ENCODE assay signal across 1 cellular context in the genomic region with DNA sequence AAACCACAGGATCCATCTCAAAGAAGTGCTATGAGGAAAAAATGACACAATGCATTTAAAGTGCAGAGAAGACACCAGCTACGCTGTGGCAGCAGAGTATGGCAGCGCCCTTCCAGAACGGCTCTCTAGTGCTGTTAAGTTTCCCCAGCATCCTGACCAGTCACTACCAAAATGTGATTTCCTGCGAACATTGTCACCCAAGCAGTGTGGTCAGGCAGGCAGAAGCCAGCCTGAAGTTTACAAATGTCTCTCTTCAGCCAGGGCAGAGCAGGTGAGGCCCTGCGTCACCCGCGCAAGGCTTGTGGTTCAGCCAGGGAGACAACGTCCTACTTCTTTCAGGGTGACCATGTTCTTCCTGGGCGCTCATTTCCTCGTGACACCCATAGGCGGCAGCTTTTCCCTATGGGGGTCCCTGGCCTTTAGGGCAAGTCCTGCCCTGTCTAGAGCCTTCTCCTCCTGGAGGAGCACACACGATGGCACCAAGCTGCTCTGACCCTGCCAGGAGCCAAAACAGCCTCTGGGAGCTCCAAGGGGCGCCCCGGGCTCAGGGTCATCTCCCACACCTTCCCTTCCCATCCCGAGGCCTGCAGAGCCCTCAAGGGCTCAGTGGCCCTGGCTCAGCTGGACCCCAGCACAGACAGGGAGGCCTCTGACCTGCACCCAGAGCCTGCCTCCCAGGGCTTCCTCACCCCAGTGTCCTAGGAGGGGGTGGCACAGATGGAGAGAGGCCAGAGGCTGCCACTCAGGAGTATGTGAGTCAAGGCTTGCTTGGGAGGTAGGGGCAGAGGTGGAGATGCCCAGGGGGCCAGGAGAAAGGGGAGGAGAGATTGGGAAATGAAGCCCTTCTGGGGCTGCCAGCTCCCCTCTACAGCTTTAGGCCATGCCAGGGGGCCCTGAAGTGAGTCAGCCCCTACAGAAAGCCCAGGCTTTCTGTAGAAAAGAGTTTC.
TF ChIP-seq lines count a peak whose summit lies in the region.

No MANE protein-coding gene starts in this region.

TF ChIP-seq in GM12878, 131 proteins besides CTCF, POLR2A, EP300 and RAD21 (continued from another document):
- no peak for TF ChIP-seq CHD2 (IDR thresholded peaks at IDR 0.05; ENCODE audit: borderline replicate concordance, low read depth, low read length)
- no peak for TF ChIP-seq MYB (IDR thresholded peaks at IDR 0.05; ENCODE audit: borderline replicate concordance, low read depth, low read length)
- no peak for TF ChIP-seq ZNF217 (IDR thresholded peaks at IDR 0.05)
- no peak for TF ChIP-seq SUPT20H (IDR thresholded peaks at IDR 0.05; ENCODE audit: borderline replicate concordance, control insufficient read depth, low read depth, low read length)
- TF ChIP-seq, protein P1, sequence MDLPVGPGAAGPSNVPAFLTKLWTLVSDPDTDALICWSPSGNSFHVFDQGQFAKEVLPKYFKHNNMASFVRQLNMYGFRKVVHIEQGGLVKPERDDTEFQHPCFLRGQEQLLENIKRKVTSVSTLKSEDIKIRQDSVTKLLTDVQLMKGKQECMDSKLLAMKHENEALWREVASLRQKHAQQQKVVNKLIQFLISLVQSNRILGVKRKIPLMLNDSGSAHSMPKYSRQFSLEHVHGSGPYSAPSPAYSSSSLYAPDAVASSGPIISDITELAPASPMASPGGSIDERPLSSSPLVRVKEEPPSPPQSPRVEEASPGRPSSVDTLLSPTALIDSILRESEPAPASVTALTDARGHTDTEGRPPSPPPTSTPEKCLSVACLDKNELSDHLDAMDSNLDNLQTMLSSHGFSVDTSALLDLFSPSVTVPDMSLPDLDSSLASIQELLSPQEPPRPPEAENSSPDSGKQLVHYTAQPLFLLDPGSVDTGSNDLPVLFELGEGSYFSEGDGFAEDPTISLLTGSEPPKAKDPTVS (IDR thresholded peaks at IDR 0.05; ENCODE audit: low read depth, low read length): no peak
- TF ChIP-seq, protein P2, sequence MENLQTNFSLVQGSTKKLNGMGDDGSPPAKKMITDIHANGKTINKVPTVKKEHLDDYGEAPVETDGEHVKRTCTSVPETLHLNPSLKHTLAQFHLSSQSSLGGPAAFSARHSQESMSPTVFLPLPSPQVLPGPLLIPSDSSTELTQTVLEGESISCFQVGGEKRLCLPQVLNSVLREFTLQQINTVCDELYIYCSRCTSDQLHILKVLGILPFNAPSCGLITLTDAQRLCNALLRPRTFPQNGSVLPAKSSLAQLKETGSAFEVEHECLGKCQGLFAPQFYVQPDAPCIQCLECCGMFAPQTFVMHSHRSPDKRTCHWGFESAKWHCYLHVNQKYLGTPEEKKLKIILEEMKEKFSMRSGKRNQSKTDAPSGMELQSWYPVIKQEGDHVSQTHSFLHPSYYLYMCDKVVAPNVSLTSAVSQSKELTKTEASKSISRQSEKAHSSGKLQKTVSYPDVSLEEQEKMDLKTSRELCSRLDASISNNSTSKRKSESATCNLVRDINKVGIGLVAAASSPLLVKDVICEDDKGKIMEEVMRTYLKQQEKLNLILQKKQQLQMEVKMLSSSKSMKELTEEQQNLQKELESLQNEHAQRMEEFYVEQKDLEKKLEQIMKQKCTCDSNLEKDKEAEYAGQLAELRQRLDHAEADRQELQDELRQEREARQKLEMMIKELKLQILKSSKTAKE (IDR thresholded peaks at IDR 0.05; ENCODE audit: low read depth, poor library complexity, severe bottlenecking): no peak
- TF ChIP-seq, protein P3, sequence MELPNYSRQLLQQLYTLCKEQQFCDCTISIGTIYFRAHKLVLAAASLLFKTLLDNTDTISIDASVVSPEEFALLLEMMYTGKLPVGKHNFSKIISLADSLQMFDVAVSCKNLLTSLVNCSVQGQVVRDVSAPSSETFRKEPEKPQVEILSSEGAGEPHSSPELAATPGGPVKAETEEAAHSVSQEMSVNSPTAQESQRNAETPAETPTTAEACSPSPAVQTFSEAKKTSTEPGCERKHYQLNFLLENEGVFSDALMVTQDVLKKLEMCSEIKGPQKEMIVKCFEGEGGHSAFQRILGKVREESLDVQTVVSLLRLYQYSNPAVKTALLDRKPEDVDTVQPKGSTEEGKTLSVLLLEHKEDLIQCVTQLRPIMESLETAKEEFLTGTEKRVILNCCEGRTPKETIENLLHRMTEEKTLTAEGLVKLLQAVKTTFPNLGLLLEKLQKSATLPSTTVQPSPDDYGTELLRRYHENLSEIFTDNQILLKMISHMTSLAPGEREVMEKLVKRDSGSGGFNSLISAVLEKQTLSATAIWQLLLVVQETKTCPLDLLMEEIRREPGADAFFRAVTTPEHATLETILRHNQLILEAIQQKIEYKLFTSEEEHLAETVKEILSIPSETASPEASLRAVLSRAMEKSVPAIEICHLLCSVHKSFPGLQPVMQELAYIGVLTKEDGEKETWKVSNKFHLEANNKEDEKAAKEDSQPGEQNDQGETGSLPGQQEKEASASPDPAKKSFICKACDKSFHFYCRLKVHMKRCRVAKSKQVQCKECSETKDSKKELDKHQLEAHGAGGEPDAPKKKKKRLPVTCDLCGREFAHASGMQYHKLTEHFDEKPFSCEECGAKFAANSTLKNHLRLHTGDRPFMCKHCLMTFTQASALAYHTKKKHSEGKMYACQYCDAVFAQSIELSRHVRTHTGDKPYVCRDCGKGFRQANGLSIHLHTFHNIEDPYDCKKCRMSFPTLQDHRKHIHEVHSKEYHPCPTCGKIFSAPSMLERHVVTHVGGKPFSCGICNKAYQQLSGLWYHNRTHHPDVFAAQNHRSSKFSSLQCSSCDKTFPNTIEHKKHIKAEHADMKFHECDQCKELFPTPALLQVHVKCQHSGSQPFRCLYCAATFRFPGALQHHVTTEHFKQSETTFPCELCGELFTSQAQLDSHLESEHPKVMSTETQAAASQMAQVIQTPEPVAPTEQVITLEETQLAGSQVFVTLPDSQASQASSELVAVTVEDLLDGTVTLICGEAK (IDR thresholded peaks at IDR 0.05; ENCODE audit: borderline replicate concordance): no peak
- TF ChIP-seq PML (IDR thresholded peaks at IDR 0.05; ENCODE audit: low read length): no peak
